5 cellular contexts compared by ENCODE assay signal in the genomic region with DNA sequence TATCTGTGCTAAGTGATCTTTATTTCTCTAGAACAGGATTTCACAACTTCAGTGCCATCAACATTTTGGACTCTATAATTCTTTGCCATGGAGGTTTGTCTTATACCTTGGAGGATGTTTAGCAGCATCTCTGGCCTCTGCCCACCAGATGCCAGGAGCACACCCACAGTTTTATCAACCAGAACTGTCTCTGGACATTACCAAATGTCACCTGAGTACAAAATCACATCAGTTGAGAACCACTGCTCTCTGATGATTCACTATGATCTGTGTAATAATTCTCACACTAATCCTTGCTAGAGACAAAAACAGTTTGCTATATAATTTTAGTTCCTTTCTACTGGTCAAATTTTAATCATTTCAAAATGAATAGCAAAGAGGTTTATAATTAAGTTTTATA.
"Had no signal": no experiment of that assay in that cellular context is flagged by ENCODE, and none has a peak within 500 bp of the region (broad histone marks: within the 10 kb centered on the region; RNA-seq: fewer than 3 reads in every experiment).

No MANE protein-coding gene starts in this region.

- H3K27ac ChIP-seq: HL-60 had no signal

- ATAC-seq: HepG2, K562 had no signal

- DNase-seq: IMR-90, KBM-7 had no signal

- H3K4me3 ChIP-seq: K562 had no signal
